In the genomic region with DNA sequence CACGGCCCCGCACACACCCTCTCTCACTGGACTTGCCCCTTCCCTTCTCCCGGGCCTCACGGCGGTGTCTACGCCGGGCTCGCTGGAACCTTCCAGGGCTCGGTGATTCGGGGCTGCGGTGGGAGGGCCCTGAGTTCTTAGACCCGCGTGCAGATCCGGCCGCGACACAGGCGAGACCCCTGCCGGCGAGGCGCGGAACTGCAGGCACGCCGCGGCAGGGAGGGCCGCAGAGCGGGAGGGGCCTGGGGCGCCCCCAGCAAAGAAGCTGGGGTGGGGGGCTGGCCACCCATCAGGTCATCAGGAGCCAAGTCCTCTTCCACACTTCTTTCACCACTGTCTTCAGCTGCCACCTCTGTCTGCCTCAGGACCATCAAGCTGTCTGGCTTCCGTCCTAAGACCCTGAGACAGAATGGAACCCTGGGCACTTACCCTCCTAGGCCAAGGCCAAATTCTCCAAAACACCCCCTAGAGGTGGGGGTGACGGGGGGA, we compare ENCODE assay signal across 8 cellular contexts.
DNase-seq lines count a peak whose midpoint lies in the region; ATAC-seq and TF ChIP-seq lines count a peak whose summit lies in the region.

No MANE protein-coding gene starts in this region.

- H3K9me3 ChIP-seq in effector memory CD4-positive, alpha-beta T cell (ENCODE audit: control insufficient read depth, low read length): no peaks in the 10 kb centered on the region

- no peaks in the 10 kb centered on the region for H3K27me3 ChIP-seq in effector memory CD4-positive, alpha-beta T cell (replicated peaks; ENCODE audit: control insufficient read depth, insufficient read depth, low read length, poor library complexity, severe bottlenecking)

- H3K4me1 ChIP-seq in effector memory CD4-positive, alpha-beta T cell (ENCODE audit: control insufficient read depth, insufficient read depth, low read length, poor library complexity, severe bottlenecking): no peaks in the 10 kb centered on the region

- peak; percentile 88 for DNase-seq in GM13976 (ENCODE audit: low spot score)
- peak; percentile 49 for DNase-seq in NCI-H748 treated with DMSO at 0.1 percent for 48 hours (lab: John Stamatoyannopoulos, UW)
- DNase-seq in activated CD8-positive, alpha-beta memory T cell treated with anti-CD3 and anti-CD28 coated beads for 48 hours (ENCODE audit: low read depth in 2 of 3, low spot score in 2 of 3): peak; percentile 32 to 70 (median 58)
- DNase-seq in effector memory CD4-positive, alpha-beta T cell: peak; percentile 21 to 41 (median 33)
- peak; percentile 46 for DNase-seq in mucosa of gallbladder (ENCODE audit: low spot score)
- DNase-seq in stimulated activated CD8-positive, alpha-beta memory T cell treated with anti-CD3 and anti-CD28 coated beads, Interleukin-4, amount 100 ng/mL, for 4 hours (ENCODE audit: low read depth in 2 of 2, low spot score in 1 of 2): peak; percentile 34 to 37
- DNase-seq in cortex of kidney (lab: John Stamatoyannopoulos, UW): no peak

- H3K27ac ChIP-seq in effector memory CD4-positive, alpha-beta T cell (ENCODE audit: insufficient read depth, low read length, poor library complexity, severe bottlenecking): no peak overlapping the region

- peak; percentile 99 for TF ChIP-seq CTCF in GM13976 (IDR thresholded peaks at IDR 0.05; ENCODE audit: borderline replicate concordance, control extremely low read depth, extremely low read depth, insufficient read depth, missing control alignments)

- ATAC-seq in HG03064 (IDR thresholded peaks at IDR 0.05; ENCODE audit: low read depth, unreplicated experiment): peak; percentile 69

- in situ Hi-C loops in GM13976 (cut with MboI; ENCODE audit: low sequenced_read_pairs, unreplicated experiment): loop anchor here (10.0 kb wide), 1 partner anchor 422 kb away; a partner anchor contains a TSS

- peak overlapping the region; percentile 31 for H3K4me3 ChIP-seq in effector memory CD4-positive, alpha-beta T cell (ENCODE audit: insufficient read depth, low read depth, low read length, poor library complexity, severe bottlenecking)

- H3K36me3 ChIP-seq in effector memory CD4-positive, alpha-beta T cell (ENCODE audit: control insufficient read depth, insufficient read depth, low read length): no peaks in the 10 kb centered on the region
